Comparison of ENCODE assay signal across 18 cellular contexts in the genomic region with DNA sequence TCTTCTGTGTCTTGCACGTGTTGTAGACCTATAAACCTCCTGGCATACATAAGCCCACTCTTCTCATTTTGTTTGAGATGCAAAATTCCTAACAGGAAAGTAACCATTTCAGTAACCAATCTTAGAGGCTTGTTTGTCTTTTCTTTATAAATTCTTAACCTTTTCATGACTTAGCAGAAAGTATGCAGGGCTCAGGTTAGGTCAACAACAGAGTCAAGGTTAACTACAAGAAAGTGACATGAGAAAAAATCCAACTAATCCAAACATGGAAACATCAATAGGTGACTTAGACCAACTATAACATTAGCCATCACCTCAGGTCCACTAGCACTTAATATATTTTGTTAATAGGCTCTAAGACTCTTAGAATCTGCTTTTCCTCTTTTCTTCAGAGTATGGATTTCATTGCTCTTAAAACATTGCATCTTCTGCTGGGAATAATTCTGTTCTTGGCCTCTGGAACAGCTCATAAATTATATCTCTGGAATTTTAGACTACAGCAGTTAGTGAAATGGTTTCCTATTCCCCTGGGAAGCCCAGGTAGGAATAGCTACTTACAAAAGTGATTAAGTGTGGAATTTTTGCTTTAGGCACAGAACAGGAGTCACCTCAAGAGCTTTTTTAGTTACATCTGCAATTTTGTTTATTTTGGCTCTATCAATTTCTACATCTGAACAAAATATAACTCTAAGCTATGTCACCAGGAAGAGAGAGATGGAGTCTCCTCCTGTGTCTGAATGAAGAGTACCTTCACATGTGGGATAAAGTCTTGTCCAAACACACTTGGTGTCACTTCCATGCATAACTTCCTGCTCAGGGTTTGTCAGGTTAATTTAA.
DNase-seq lines count a peak whose midpoint lies in the region; ATAC-seq, FAIRE-seq and TF ChIP-seq lines count a peak whose summit lies in the region.
"Had no signal": no experiment of that assay in that cellular context is flagged by ENCODE, and none has a peak within 500 bp of the region (broad histone marks: within the 10 kb centered on the region; RNA-seq: fewer than 3 reads in every experiment).

No MANE protein-coding gene starts in this region.

- in situ Hi-C loops in mammary epithelial cell (cut with MboI; ENCODE audit: low sequenced_read_pairs in 2 of 2), result no loop called here
- in situ Hi-C loops in GM12878 (cut with MboI), result no loop called here
- in situ Hi-C loops in G401 (cut with HindIII; ENCODE audit: low sequenced_read_pairs), result no loop called here

- H3K36me3 Mint-ChIP-seq in MCF 10A (ENCODE audit: insufficient read depth, unreplicated experiment) (no peaks in the 10 kb centered on the region), nephron (ENCODE audit: low read depth) (peaks cover 30% of the 10 kb centered on the region), type B pancreatic cell (no peaks in the 10 kb centered on the region)
- H3K36me3 Mint-ChIP-seq: CD4-positive, CD25-positive, alpha-beta regulatory T cell had no signal

- H3K27me3 ChIP-seq in mammary epithelial cell (ENCODE audit: insufficient read depth, low read length), result no peaks in the 10 kb centered on the region
- 0 out of 4 replicates have a peak, but pooled peaks cover 0 to 2% of the 10 kb centered on the region in 2 experiments for H3K27me3 ChIP-seq in GM12878 (replicated peaks in 1 of 2; ENCODE audit: control insufficient read depth in 2 of 2, insufficient read depth in 2 of 2, low read length in 1 of 2)
- H3K27me3 ChIP-seq: BLaER1 had no signal

- BruUV-seq in MCF 10A (replicated peaks; lab: Mats Ljungman, UMichigan), result no TSS peak
- BruUV-seq in mammary epithelial cell (replicated peaks; lab: Mats Ljungman, UMichigan), result no TSS peak
- BruUV-seq in GM12878 (replicated peaks; lab: Mats Ljungman, UMichigan), result no TSS peak

- H3K4me3 ChIP-seq in mammary epithelial cell (replicated peaks in 1 of 3; ENCODE audit: insufficient read depth in 1 of 3, low read depth in 2 of 3, low read length in 3 of 3), result no peak overlapping the region
- no peak overlapping the region for H3K4me3 ChIP-seq in GM12878
- H3K4me3 ChIP-seq: BLaER1 had no signal

- RAD21 ChIA-PET in GM12878 (lab: Charles Lee; ENCODE audit: unreplicated experiment), result no interaction called here

- no peak overlapping the region for H3K4me3 Mint-ChIP-seq in MCF 10A (ENCODE audit: unreplicated experiment)
- H3K4me3 Mint-ChIP-seq in nephron, result peak overlapping the region in 1 of 3 experiments; percentile 41
- H3K4me3 Mint-ChIP-seq in type B pancreatic cell, result no peak overlapping the region
- H3K4me3 Mint-ChIP-seq: CD4-positive, CD25-positive, alpha-beta regulatory T cell had no signal

- H3K9me3 ChIP-seq in mammary epithelial cell (replicated peaks; ENCODE audit: insufficient read depth, low read length) (no peaks in the 10 kb centered on the region), GM12878 (replicated peaks; ENCODE audit: control insufficient read depth, insufficient read depth, low read length) (no peaks in the 10 kb centered on the region)

- no peak overlapping the region for H3K4me2 ChIP-seq in mammary epithelial cell (ENCODE audit: insufficient read depth, low read depth, low read length)
- H3K4me2 ChIP-seq in GM12878 (ENCODE audit: control insufficient read depth, insufficient read depth), result no peak overlapping the region
- H3K4me2 ChIP-seq: BLaER1 had no signal

- H3K36me3 ChIP-seq in mammary epithelial cell (ENCODE audit: insufficient read depth, low read length), result no peaks in the 10 kb centered on the region
- H3K36me3 ChIP-seq in GM12878 (ENCODE audit: control insufficient read depth in 2 of 2, insufficient read depth in 2 of 2, low read length in 1 of 2), result no peaks in the 10 kb centered on the region
- H3K36me3 ChIP-seq: BLaER1 had no signal

- dilution Hi-C loops in mammary epithelial cell (cut with HindIII; ENCODE audit: low sequenced_read_pairs), result no loop called here

- 100% methylated on average over 1 of the region's 1 CpG for WGBS in mammary epithelial cell (ENCODE audit: low coverage, missing lambda C conversion rate)
- WGBS in GM12878 (ENCODE audit: insufficient coverage, insufficient replicate concordance, low lambda C conversion rate, missing lambda C conversion rate), result 43% methylated on average over 1 of the region's 1 CpG

- H3K4me1 Mint-ChIP-seq in MCF 10A (ENCODE audit: insufficient read depth, unreplicated experiment) (peaks cover 5% of the 10 kb centered on the region), nephron (peaks cover 27% of the 10 kb centered on the region), type B pancreatic cell (ENCODE audit: unreplicated experiment) (peaks cover 9% of the 10 kb centered on the region)

- CTCF ChIA-PET in MCF 10A (lab: Yijun Ruan, JAX) (interaction anchor here (0.6 kb wide), 2 partner anchors 104 to 118 kb away, joined by 3 to 4 read pairs; no protein-coding TSS in a partner anchor), mammary epithelial cell (lab: Charles Lee; ENCODE audit: low non-redundant PET) (no interaction called here), GM12878 (lab: Yijun Ruan, JAX) (interaction anchor here (1.0 kb wide), 1 partner anchor 24 kb away, joined by 3 read pairs; no protein-coding TSS in a partner anchor)

- no peaks in the 10 kb centered on the region for H3K4me1 ChIP-seq in mammary epithelial cell (ENCODE audit: insufficient read depth, low read length)
- no peaks in the 10 kb centered on the region for H3K4me1 ChIP-seq in GM12878 (ENCODE audit: control insufficient read depth, insufficient read depth, low read length)
- H3K4me1 ChIP-seq: BLaER1 had no signal

- FAIRE-seq in GM12878 (lab: Jason Lieb, UNC), result peak; percentile 23
- FAIRE-seq: G401.6, GM19239, H1, HTR-8/SVneo had no signal

- POLR2A ChIA-PET in MCF 10A (lab: Yijun Ruan, JAX), result no interaction called here
- POLR2A ChIA-PET in GM12878 (lab: Charles Lee), result interaction anchor here (0.6 kb wide), 1 partner anchor 615 kb away, joined by 4 read pairs; no protein-coding TSS in a partner anchor

- H2AFZ ChIP-seq in mammary epithelial cell (ENCODE audit: low read depth, low read length) (no peak overlapping the region), GM12878 (ENCODE audit: control insufficient read depth, low read depth, low read length) (no peak overlapping the region)

- TF ChIP-seq POLR2A in GM12878 (IDR thresholded peaks at IDR 0.05; ENCODE audit: low read depth, low read length), result no peak

- H3K9me3 Mint-ChIP-seq in MCF 10A (ENCODE audit: unreplicated experiment) (peaks cover 10% of the 10 kb centered on the region), nephron (peaks cover 36% of the 10 kb centered on the region), type B pancreatic cell (peaks cover 17% of the 10 kb centered on the region)

- ATAC-seq in GM12878, result no peak

- intact Hi-C loops in MCF 10A (cut with micrococcal nuclease) (no loop called here), mammary epithelial cell (cut with micrococcal nuclease) (no loop called here), GM12878 (cut with micrococcal nuclease; ENCODE audit: unreplicated experiment) (no loop called here)

- TF ChIP-seq EP300 in GM12878 (IDR thresholded peaks at IDR 0.05; ENCODE audit: borderline replicate concordance in 1 of 2, control insufficient read depth in 1 of 2, low read depth in 2 of 2, low read length in 2 of 2), result no peak

- H3K27ac ChIP-seq in mammary epithelial cell (ENCODE audit: insufficient read depth, low read depth, low read length), result no peak overlapping the region
- no peak overlapping the region for H3K27ac ChIP-seq in GM12878 (ENCODE audit: control insufficient read depth, insufficient read depth)
- H3K27ac ChIP-seq: BLaER1 had no signal

- H3K9ac ChIP-seq in mammary epithelial cell (ENCODE audit: insufficient read depth, low read length) (no peak overlapping the region), GM12878 (ENCODE audit: control insufficient read depth, insufficient read depth, low read length) (no peak overlapping the region)
- H3K9ac ChIP-seq: BLaER1 had no signal

- DNase-seq in MCF 10A (ENCODE audit: unreplicated experiment), result peak; percentile 5
- no peak for DNase-seq in mammary epithelial cell
- DNase-seq in GM12878 (ENCODE audit: low read depth, low spot score), result no peak
- DNase-seq in type B pancreatic cell (ENCODE audit: extremely low spot score, unreplicated experiment), result no peak
- no peak for DNase-seq in H4 (ENCODE audit: low spot score)
- no peak for DNase-seq in G401 (ENCODE audit: low spot score)
- DNase-seq: 8988T; AML-193; Calu3; CD4-positive, CD25-positive, alpha-beta regulatory T cell; DMS 273 treated with DMSO at 0.1 percent for 48 hours; HCEC 1CT had no signal

- no peaks in the 10 kb centered on the region for H4K20me1 ChIP-seq in mammary epithelial cell (ENCODE audit: insufficient read depth, low read length)
- no peaks in the 10 kb centered on the region for H4K20me1 ChIP-seq in GM12878 (ENCODE audit: control insufficient read depth, insufficient read depth)
- H4K20me1 ChIP-seq: BLaER1 had no signal

- SMC1A ChIA-PET in GM12878 (lab: Charles Lee; ENCODE audit: uncharacterized antibody, unreplicated experiment), result interaction anchor here (0.8 to 1.3 kb wide), 2 partner anchors 11 to 15 kb away, joined by 3 to 5 read pairs; no protein-coding TSS in a partner anchor

- H3K79me2 ChIP-seq in mammary epithelial cell (ENCODE audit: insufficient read depth, low read length) (no peaks in the 10 kb centered on the region), GM12878 (ENCODE audit: control insufficient read depth, insufficient read depth, low read length) (no peaks in the 10 kb centered on the region)

- TF ChIP-seq CTCF in MCF 10A (IDR thresholded peaks at IDR 0.05; ENCODE audit: unreplicated experiment) (no peak), mammary epithelial cell (conservative IDR thresholded peaks at IDR 0.05 in 1 of 2, IDR thresholded peaks at IDR 0.05 in 1 of 2; ENCODE audit: extremely low read depth in 1 of 2, insufficient read depth in 1 of 2, low read depth in 1 of 2, low read length in 2 of 2) (no peak), GM12878 (IDR thresholded peaks at IDR 0.05 in 2 of 3, conservative IDR thresholded peaks at IDR 0.05 in 1 of 3; ENCODE audit: control insufficient read depth in 2 of 3, extremely low read depth in 1 of 3, insufficient read depth in 1 of 3, low read depth in 3 of 3, low read length in 3 of 3) (no peak), nephron (IDR thresholded peaks at IDR 0.05; ENCODE audit: unreplicated experiment in 3 of 3) (no peak), type B pancreatic cell (conservative IDR thresholded peaks at IDR 0.05) (no peak)

- no peaks in the 10 kb centered on the region for H3K27me3 Mint-ChIP-seq in MCF 10A (ENCODE audit: insufficient read depth, unreplicated experiment)
- peaks cover 8% of the 10 kb centered on the region for H3K27me3 Mint-ChIP-seq in nephron (ENCODE audit: low read depth)
- no peaks in the 10 kb centered on the region for H3K27me3 Mint-ChIP-seq in type B pancreatic cell

- no peak overlapping the region for H3K27ac Mint-ChIP-seq in MCF 10A (ENCODE audit: low read depth, unreplicated experiment)
- peak overlapping the region; percentile 76 to 98 (median 93) for H3K27ac Mint-ChIP-seq in nephron
- peak overlapping the region; percentile 37 for H3K27ac Mint-ChIP-seq in type B pancreatic cell
- H3K27ac Mint-ChIP-seq: CD4-positive, CD25-positive, alpha-beta regulatory T cell had no signal

- no peak for TF ChIP-seq RAD21 in GM12878 (IDR thresholded peaks at IDR 0.05; ENCODE audit: insufficient read depth, low read depth, low read length)
